ENCODE assay signal across 26 cellular contexts in the genomic region with DNA sequence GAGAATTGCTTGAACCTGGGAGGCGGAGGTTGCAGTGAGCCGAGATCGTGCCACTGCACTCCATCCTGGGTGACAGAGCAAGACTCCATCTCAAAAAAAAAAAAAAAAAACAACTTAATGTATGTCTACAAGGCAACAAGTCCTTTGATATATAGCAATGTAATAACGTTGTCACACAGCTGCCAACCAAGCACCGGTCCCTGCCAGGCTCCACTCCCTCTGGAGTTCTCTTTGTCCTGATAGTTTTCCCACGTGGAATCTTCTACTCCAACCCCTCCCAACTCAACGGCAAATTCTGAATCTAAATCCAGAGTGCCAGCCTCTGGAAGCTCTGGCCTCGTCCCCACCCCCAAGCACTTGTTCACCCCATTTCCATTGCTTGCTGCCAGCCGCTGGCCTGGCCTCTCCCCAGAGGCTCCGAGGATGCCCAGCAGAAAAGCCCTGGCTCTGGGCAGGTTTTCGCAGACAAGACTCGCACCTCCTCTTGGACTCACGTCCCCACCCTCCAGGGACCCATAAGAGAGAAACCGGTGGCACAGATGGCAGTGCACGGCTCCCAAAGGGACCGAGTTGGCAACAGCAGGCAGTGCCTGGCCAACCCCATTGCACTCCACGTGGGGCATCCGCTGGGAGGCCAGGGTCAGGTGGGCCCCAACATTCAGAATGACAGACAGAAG. TPM values are rescaled to one million over a fixed set of nuclear protein-coding genes. Genes with fewer than 3 reads are reported as not detected.
DNase-seq lines count a peak whose midpoint lies in the region; ATAC-seq and TF ChIP-seq lines count a peak whose summit lies in the region.
"Had no signal": no experiment of that assay in that cellular context is flagged by ENCODE, and none has a peak within 500 bp of the region (broad histone marks: within the 10 kb centered on the region; RNA-seq: fewer than 3 reads in every experiment).

No MANE protein-coding gene starts in this region.

- no peak overlapping the region for H3K27ac Mint-ChIP-seq in neural progenitor cell
- no peak overlapping the region for H3K27ac Mint-ChIP-seq in natural killer cell
- H3K27ac Mint-ChIP-seq: CD8-positive, alpha-beta memory T cell had no signal

- no peaks in the 10 kb centered on the region for H3K79me2 ChIP-seq in OCI-LY3 (ENCODE audit: low read length)
- H3K79me2 ChIP-seq in neural progenitor cell (ENCODE audit: low read depth): no peaks in the 10 kb centered on the region

- peak overlapping the region; percentile 51 for H3K4me2 ChIP-seq in OCI-LY3 (ENCODE audit: low read length)
- no peak overlapping the region for H3K4me2 ChIP-seq in neural progenitor cell

- no peaks in the 10 kb centered on the region for H3K9me3 ChIP-seq in HEK293 (ENCODE audit: control insufficient read depth, insufficient read depth, low read depth, low read length)
- H3K9me3 ChIP-seq in OCI-LY3 (ENCODE audit: insufficient read depth, low read length): no peaks in the 10 kb centered on the region
- H3K9me3 ChIP-seq in neural progenitor cell (ENCODE audit: low read depth): no peaks in the 10 kb centered on the region
- H3K9me3 ChIP-seq: SJCRH30 had no signal

- H4K20me1 ChIP-seq in OCI-LY3 (ENCODE audit: insufficient read depth, low read length) (no peaks in the 10 kb centered on the region), neural progenitor cell (ENCODE audit: low read depth) (no peaks in the 10 kb centered on the region)

- POLR2A ChIA-PET in HEK293 (lab: Yijun Ruan, JAX): no interaction called here

- H3K27me3 Mint-ChIP-seq in neural progenitor cell (ENCODE audit: insufficient read depth, low read depth) (peaks cover 2% of the 10 kb centered on the region), natural killer cell (ENCODE audit: low read depth in 2 of 2) (peaks cover 4 to 18% of the 10 kb centered on the region in 2 donors)

- H3K4me3 Mint-ChIP-seq in neural progenitor cell: peak overlapping the region; percentile 41
- H3K4me3 Mint-ChIP-seq in natural killer cell: no peak overlapping the region
- H3K4me3 Mint-ChIP-seq: CD8-positive, alpha-beta memory T cell; IgD-negative memory B cell had no signal

- H3K4me1 ChIP-seq in HEK293 (ENCODE audit: control insufficient read depth, insufficient read depth, low read length) (no peaks in the 10 kb centered on the region), OCI-LY3 (ENCODE audit: low read length) (peaks cover 12% of the 10 kb centered on the region), neural progenitor cell (no peaks in the 10 kb centered on the region)

- H3K4me1 Mint-ChIP-seq in neural progenitor cell: no peaks in the 10 kb centered on the region
- no peaks in the 10 kb centered on the region for H3K4me1 Mint-ChIP-seq in natural killer cell
- H3K4me1 Mint-ChIP-seq: CD8-positive, alpha-beta memory T cell had no signal

- DNase-seq in DMS 273 (lab: John Stamatoyannopoulos, UW; ENCODE audit: unreplicated experiment) (peak; percentile 57), DMS 273 treated with DMSO at 0.1 percent for 48 hours (lab: John Stamatoyannopoulos, UW) (no peak), neural progenitor cell (ENCODE audit: low spot score) (no peak), natural killer cell (no peak)
- DNase-seq: ACHN; Calu3; CD8-positive, alpha-beta memory T cell; DMS53; GDM1; MV-4-11; NCI-H1105 treated with DMSO at 0.1 percent for 48 hours; NCI-H187 treated with DMSO at 0.1 percent for 48 hours; NCI-H345; NCI-H774; NK-92 treated with Interleukin-12 subunit alpha and Interleukin-12 subunit beta, amount 100 ng/mL, for 24 hours; SJCRH30 had no signal

- no peak for ATAC-seq in GM18870 (IDR thresholded peaks at IDR 0.05; ENCODE audit: unreplicated experiment)
- ATAC-seq in HG03354 (IDR thresholded peaks at IDR 0.05; ENCODE audit: poor library complexity, severe bottlenecking, unreplicated experiment): no peak
- ATAC-seq in natural killer cell: no peak
- ATAC-seq: Panc1 had no signal

- H3K9ac ChIP-seq in OCI-LY3 (ENCODE audit: low read length) (no peak overlapping the region), neural progenitor cell (no peak overlapping the region)

- H2AFZ ChIP-seq in OCI-LY3 (ENCODE audit: low read depth, low read length) (peak overlapping the region; percentile 22; the same call in 1 of the 2 replicates), neural progenitor cell (replicated peaks) (no peak overlapping the region)

- no peaks in the 10 kb centered on the region for H3K9me3 Mint-ChIP-seq in neural progenitor cell
- no peaks in the 10 kb centered on the region for H3K9me3 Mint-ChIP-seq in natural killer cell
- H3K9me3 Mint-ChIP-seq: IgD-negative memory B cell had no signal

- no peaks in the 10 kb centered on the region for H3F3A ChIP-seq in neural progenitor cell (ENCODE audit: low read depth)

- H3K27me3 ChIP-seq in OCI-LY3 (ENCODE audit: low read depth, low read length): peaks cover 4% of the 10 kb centered on the region; the same call in 1 of the 2 replicates
- no peaks in the 10 kb centered on the region for H3K27me3 ChIP-seq in neural progenitor cell

- intact Hi-C loops in natural killer cell (cut with micrococcal nuclease): no loop called here

- TF ChIP-seq CTCF in HEK293 (tag by site-specific recombination; IDR thresholded peaks at IDR 0.05) (no peak), OCI-LY3 (IDR thresholded peaks at IDR 0.05; ENCODE audit: low read depth, low read length) (no peak), neural progenitor cell (IDR thresholded peaks at IDR 0.05) (no peak), natural killer cell (IDR thresholded peaks at IDR 0.05) (no peak)

- CTCF ChIA-PET in HEK293 (lab: Yijun Ruan, JAX): interaction anchor here (1.3 kb wide), 2 partner anchors 16 kb away, joined by 5 to 8 read pairs; no protein-coding TSS in a partner anchor

- H3K36me3 ChIP-seq in HEK293 (ENCODE audit: control insufficient read depth in 2 of 2, insufficient read depth in 1 of 2, low read length in 2 of 2): no peaks in the 10 kb centered on the region; a peak in 1 of 3 replicates
- H3K36me3 ChIP-seq in OCI-LY3 (replicated peaks; ENCODE audit: low read depth, low read length): no peaks in the 10 kb centered on the region
- no peaks in the 10 kb centered on the region for H3K36me3 ChIP-seq in neural progenitor cell
- H3K36me3 ChIP-seq: SJCRH30 had no signal

- no peaks in the 10 kb centered on the region for H3K36me3 Mint-ChIP-seq in neural progenitor cell
- H3K36me3 Mint-ChIP-seq in natural killer cell: no peaks in the 10 kb centered on the region
- H3K36me3 Mint-ChIP-seq: CD8-positive, alpha-beta memory T cell; IgD-negative memory B cell had no signal

- H3K4me3 ChIP-seq in HEK293 (ENCODE audit: low read depth, low read length) (no peak overlapping the region), OCI-LY3 (ENCODE audit: low read length) (0 out of 2 replicates have a peak overlapping the region, but pooled peaks have one; percentile 4), neural progenitor cell (no peak overlapping the region)
- H3K4me3 ChIP-seq: SJCRH30 had no signal

- no peak overlapping the region for H3K27ac ChIP-seq in HEK293 (ENCODE audit: extremely low read depth, low read depth, low read length)
- no peak overlapping the region for H3K27ac ChIP-seq in OCI-LY3 (ENCODE audit: low read length)
- no peak overlapping the region for H3K27ac ChIP-seq in neural progenitor cell
- H3K27ac ChIP-seq: 22Rv1, C4-2B, SJCRH30 had no signal

TF ChIP-seq in HEK293, 187 proteins besides CTCF, POLR2A, EP300 and RAD21:
- TF ChIP-seq ZNF274 (IDR thresholded peaks at IDR 0.05; ENCODE audit: low read length) (no peak), ZNF274 (tag by site-specific recombination; IDR thresholded peaks at IDR 0.05; ENCODE audit: borderline replicate concordance) (no peak)
- TF ChIP-seq, protein P1, sequence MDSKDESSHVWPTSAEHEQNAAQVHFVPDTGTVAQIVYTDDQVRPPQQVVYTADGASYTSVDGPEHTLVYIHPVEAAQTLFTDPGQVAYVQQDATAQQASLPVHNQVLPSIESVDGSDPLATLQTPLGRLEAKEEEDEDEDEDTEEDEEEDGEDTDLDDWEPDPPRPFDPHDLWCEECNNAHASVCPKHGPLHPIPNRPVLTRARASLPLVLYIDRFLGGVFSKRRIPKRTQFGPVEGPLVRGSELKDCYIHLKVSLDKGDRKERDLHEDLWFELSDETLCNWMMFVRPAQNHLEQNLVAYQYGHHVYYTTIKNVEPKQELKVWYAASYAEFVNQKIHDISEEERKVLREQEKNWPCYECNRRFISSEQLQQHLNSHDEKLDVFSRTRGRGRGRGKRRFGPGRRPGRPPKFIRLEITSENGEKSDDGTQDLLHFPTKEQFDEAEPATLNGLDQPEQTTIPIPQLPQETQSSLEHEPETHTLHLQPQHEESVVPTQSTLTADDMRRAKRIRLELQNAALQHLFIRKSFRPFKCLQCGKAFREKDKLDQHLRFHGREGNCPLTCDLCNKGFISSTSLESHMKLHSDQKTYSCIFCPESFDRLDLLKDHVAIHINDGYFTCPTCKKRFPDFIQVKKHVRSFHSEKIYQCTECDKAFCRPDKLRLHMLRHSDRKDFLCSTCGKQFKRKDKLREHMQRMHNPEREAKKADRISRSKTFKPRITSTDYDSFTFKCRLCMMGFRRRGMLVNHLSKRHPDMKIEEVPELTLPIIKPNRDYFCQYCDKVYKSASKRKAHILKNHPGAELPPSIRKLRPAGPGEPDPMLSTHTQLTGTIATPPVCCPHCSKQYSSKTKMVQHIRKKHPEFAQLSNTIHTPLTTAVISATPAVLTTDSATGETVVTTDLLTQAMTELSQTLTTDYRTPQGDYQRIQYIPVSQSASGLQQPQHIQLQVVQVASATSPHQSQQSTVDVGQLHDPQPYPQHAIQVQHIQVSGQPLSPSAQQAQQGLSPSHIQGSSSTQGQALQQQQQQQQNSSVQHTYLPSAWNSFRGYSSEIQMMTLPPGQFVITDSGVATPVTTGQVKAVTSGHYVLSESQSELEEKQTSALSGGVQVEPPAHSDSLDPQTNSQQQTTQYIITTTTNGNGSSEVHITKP (tag by site-specific recombination; IDR thresholded peaks at IDR 0.05): peak; percentile 74
TF ChIP-seq in HEK293: peak in this region for 1.

RNA-seq across cellular contexts. Expression of a gene that starts 15.9 kb away (rescaled TPM):
- 53.5 and 155 TPM in 2 replicates for total RNA-seq in neural progenitor cell (ENCODE audit: low replicate concordance)
- total RNA-seq in natural killer cell: 1 to 10 TPM in 1 of 3 donors, under 1 TPM in 1, not detected in 1; 0.18 to 1.3 TPM

RNA-seq across cellular contexts. Expression of a gene that starts 31.3 kb away (rescaled TPM):
- total RNA-seq in neural progenitor cell (ENCODE audit: low replicate concordance) (not detected in 2 replicates), natural killer cell (under 1 TPM in 1 of 3 donors, not detected in 2; 0.95 TPM)
- total RNA-seq: Calu3, H1, M059J, SJCRH30 had no signal

RNA-seq across cellular contexts. Expression of a gene that starts 34.8 kb away (rescaled TPM):
- 2.8 and 15.2 TPM in 2 replicates for total RNA-seq in neural progenitor cell (ENCODE audit: low replicate concordance)
- 1 to 10 TPM; 4.0 to 6.4 (median 5.8) TPM for total RNA-seq in natural killer cell

Comparison
In these comparisons a context has a peak if more than half of its experiments do, and no peak if none do; other contexts are left out.
1. RNA of a gene that starts 15.9 kb away (total RNA-seq): 53.5 to 155 TPM in neural progenitor cell; 0.18 to 1.3 TPM in natural killer cell; every median in the first group is over 10 times any median in the second.